11 cellular contexts compared by ENCODE assay signal in genomic region chrX:15158350-15158735, GRCh38.
DNase-seq lines count a peak whose midpoint lies in the region; ATAC-seq and TF ChIP-seq lines count a peak whose summit lies in the region.
"Had no signal": no experiment of that assay in that cellular context is flagged by ENCODE, and none has a peak within 500 bp of the region (broad histone marks: within the 10 kb centered on the region; RNA-seq: fewer than 3 reads in every experiment).

No MANE protein-coding gene starts in this region.

- no peaks in the 10 kb centered on the region for H3K36me3 ChIP-seq in effector memory CD4-positive, alpha-beta T cell (ENCODE audit: control insufficient read depth, insufficient read depth, low read length)

- TF ChIP-seq CTCF in GM12865 (IDR thresholded peaks at IDR 0.05; ENCODE audit: insufficient read depth, low read depth, low read length, missing control alignments), result no peak
- TF ChIP-seq CTCF in lower leg skin (IDR thresholded peaks at IDR 0.05), result no peak

- H3K27ac ChIP-seq in effector memory CD4-positive, alpha-beta T cell (ENCODE audit: insufficient read depth, low read length, poor library complexity, severe bottlenecking), result no peak overlapping the region

- peak; percentile 16 for ATAC-seq in GM19351 (IDR thresholded peaks at IDR 0.05; ENCODE audit: unreplicated experiment)
- ATAC-seq in HG03432 (IDR thresholded peaks at IDR 0.05; ENCODE audit: unreplicated experiment), result peak; percentile 18

- DNase-seq in GM12865 (ENCODE audit: low read depth) (no peak), lower leg skin (ENCODE audit: low spot score in 2 of 2) (no peak), SHP77 (lab: John Stamatoyannopoulos, UW) (no peak)
- DNase-seq in effector memory CD4-positive, alpha-beta T cell, result no peak
- no peak for DNase-seq in stimulated activated CD4-positive, alpha-beta T cell treated with anti-CD3 and anti-CD28 coated beads, Interleukin-4, amount 100 ng/mL, for 24 hours
- DNase-seq: Calu3, NCI-H187, occipital lobe had no signal

- H3K4me1 ChIP-seq in effector memory CD4-positive, alpha-beta T cell (ENCODE audit: control insufficient read depth, insufficient read depth, low read length, poor library complexity, severe bottlenecking), result no peaks in the 10 kb centered on the region

- WGBS in lower leg skin, 2 donors, result 46 to 71% methylated on average over 1 of the region's 1 CpG

- intact Hi-C loops in lower leg skin (cut with DNase I; ENCODE audit: low total_unique reads), result no loop called here

- no peaks in the 10 kb centered on the region for H3K27me3 ChIP-seq in effector memory CD4-positive, alpha-beta T cell (replicated peaks; ENCODE audit: control insufficient read depth, insufficient read depth, low read length, poor library complexity, severe bottlenecking)

- H3K4me3 ChIP-seq in GM12865 (ENCODE audit: low read depth, low read length) (peak overlapping the region; percentile 22), lower leg skin (ENCODE audit: low read depth, poor library complexity, severe bottlenecking) (no peak overlapping the region)
- peak overlapping the region; percentile 16 for H3K4me3 ChIP-seq in effector memory CD4-positive, alpha-beta T cell (ENCODE audit: insufficient read depth, low read depth, low read length, poor library complexity, severe bottlenecking)
- H3K4me3 ChIP-seq: lung had no signal

- TF ChIP-seq POLR2A in lower leg skin (IDR thresholded peaks at IDR 0.05), result no peak

- H3K9me3 ChIP-seq in effector memory CD4-positive, alpha-beta T cell (ENCODE audit: control insufficient read depth, low read length), result no peaks in the 10 kb centered on the region
